1 cellular context compared by ENCODE assay signal in the genomic region with DNA sequence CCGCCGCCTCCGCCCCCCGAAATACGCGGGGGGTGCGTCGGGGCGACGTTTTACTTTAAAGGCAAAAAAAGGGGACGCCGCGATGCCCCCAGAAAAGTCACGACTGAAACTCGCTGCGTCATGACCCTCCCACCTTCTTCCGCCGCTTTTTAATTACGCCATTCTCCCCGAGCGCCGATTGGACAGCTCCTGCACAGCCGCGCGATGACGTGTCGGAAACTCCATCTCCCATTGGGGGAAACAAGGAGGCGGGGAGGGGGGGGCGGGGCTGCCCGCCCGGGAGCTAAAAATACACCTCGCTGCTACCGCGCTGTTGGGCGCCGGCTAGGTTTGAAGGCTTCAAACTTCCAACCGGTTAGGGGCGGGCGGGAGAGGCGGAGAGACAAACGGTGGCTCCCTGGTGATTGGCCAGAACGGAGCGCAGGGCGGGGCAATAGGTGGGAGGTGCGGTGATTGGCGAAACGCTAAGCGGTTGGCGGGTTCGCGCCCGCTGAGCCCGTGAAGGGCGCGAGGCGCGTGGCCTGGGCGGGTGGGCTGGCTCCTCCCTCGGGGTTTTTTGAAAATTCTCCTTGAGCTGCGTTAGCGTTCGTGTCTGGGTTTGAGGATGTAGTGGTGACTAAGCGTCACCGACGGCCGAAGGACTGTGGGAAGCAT.
TF ChIP-seq lines count a peak whose summit lies in the region.

A gene with protein sequence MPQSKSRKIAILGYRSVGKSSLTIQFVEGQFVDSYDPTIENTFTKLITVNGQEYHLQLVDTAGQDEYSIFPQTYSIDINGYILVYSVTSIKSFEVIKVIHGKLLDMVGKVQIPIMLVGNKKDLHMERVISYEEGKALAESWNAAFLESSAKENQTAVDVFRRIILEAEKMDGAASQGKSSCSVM (minus strand): TSS at position 131 of the 654 bp plus-strand sequence. CDS start 384 bp downstream, outside the sequence.

TF ChIP-seq in HepG2, 621 proteins besides CTCF, POLR2A, EP300 and RAD21 (continued from another document and continues in another):
- peak; percentile 62; the same call in 1 of the 2 replicates for TF ChIP-seq ZNF772 (CRISPR knock-in tag; IDR thresholded peaks at IDR 0.05)
- no peak for TF ChIP-seq ZSCAN9 (CRISPR knock-in tag; IDR thresholded peaks at IDR 0.05; ENCODE audit: borderline replicate concordance)
- TF ChIP-seq, protein P1, sequence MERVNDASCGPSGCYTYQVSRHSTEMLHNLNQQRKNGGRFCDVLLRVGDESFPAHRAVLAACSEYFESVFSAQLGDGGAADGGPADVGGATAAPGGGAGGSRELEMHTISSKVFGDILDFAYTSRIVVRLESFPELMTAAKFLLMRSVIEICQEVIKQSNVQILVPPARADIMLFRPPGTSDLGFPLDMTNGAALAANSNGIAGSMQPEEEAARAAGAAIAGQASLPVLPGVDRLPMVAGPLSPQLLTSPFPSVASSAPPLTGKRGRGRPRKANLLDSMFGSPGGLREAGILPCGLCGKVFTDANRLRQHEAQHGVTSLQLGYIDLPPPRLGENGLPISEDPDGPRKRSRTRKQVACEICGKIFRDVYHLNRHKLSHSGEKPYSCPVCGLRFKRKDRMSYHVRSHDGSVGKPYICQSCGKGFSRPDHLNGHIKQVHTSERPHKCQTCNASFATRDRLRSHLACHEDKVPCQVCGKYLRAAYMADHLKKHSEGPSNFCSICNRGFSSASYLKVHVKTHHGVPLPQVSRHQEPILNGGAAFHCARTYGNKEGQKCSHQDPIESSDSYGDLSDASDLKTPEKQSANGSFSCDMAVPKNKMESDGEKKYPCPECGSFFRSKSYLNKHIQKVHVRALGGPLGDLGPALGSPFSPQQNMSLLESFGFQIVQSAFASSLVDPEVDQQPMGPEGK (CRISPR knock-in tag; IDR thresholded peaks at IDR 0.05), result no peak
- TF ChIP-seq, protein P2, sequence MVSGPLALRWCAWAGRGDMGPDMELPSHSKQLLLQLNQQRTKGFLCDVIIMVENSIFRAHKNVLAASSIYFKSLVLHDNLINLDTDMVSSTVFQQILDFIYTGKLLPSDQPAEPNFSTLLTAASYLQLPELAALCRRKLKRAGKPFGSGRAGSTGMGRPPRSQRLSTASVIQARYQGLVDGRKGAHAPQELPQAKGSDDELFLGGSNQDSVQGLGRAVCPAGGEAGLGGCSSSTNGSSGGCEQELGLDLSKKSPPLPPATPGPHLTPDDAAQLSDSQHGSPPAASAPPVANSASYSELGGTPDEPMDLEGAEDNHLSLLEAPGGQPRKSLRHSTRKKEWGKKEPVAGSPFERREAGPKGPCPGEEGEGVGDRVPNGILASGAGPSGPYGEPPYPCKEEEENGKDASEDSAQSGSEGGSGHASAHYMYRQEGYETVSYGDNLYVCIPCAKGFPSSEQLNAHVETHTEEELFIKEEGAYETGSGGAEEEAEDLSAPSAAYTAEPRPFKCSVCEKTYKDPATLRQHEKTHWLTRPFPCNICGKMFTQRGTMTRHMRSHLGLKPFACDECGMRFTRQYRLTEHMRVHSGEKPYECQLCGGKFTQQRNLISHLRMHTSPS (CRISPR knock-in tag; IDR thresholded peaks at IDR 0.05; ENCODE audit: low read depth), result no peak
- no peak for TF ChIP-seq HIVEP1 (CRISPR knock-in tag; IDR thresholded peaks at IDR 0.05)
- peak; percentile 80 for TF ChIP-seq NFYC (CRISPR knock-in tag; IDR thresholded peaks at IDR 0.05)
- no peak for TF ChIP-seq KDM4B (CRISPR knock-in tag; IDR thresholded peaks at IDR 0.05)
- TF ChIP-seq, protein P3, sequence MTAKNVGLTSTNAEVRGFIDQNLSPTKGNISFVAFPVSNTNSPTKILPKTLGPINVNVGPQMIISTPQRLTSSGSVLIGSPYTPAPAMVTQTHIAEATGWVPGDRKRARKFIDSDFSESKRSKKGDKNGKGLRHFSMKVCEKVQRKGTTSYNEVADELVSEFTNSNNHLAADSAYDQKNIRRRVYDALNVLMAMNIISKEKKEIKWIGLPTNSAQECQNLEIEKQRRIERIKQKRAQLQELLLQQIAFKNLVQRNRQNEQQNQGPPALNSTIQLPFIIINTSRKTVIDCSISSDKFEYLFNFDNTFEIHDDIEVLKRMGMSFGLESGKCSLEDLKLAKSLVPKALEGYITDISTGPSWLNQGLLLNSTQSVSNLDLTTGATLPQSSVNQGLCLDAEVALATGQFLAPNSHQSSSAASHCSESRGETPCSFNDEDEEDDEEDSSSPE (CRISPR knock-in tag; IDR thresholded peaks at IDR 0.05), result peak; percentile 61
- TF ChIP-seq MIER2 (CRISPR knock-in tag; IDR thresholded peaks at IDR 0.05), result no peak
- TF ChIP-seq, protein P4, sequence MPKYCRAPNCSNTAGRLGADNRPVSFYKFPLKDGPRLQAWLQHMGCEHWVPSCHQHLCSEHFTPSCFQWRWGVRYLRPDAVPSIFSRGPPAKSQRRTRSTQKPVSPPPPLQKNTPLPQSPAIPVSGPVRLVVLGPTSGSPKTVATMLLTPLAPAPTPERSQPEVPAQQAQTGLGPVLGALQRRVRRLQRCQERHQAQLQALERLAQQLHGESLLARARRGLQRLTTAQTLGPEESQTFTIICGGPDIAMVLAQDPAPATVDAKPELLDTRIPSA (CRISPR knock-in tag; IDR thresholded peaks at IDR 0.05; ENCODE audit: borderline replicate concordance), result no peak
- TF ChIP-seq, protein P5, sequence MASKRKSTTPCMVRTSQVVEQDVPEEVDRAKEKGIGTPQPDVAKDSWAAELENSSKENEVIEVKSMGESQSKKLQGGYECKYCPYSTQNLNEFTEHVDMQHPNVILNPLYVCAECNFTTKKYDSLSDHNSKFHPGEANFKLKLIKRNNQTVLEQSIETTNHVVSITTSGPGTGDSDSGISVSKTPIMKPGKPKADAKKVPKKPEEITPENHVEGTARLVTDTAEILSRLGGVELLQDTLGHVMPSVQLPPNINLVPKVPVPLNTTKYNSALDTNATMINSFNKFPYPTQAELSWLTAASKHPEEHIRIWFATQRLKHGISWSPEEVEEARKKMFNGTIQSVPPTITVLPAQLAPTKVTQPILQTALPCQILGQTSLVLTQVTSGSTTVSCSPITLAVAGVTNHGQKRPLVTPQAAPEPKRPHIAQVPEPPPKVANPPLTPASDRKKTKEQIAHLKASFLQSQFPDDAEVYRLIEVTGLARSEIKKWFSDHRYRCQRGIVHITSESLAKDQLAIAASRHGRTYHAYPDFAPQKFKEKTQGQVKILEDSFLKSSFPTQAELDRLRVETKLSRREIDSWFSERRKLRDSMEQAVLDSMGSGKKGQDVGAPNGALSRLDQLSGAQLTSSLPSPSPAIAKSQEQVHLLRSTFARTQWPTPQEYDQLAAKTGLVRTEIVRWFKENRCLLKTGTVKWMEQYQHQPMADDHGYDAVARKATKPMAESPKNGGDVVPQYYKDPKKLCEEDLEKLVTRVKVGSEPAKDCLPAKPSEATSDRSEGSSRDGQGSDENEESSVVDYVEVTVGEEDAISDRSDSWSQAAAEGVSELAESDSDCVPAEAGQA (IDR thresholded peaks at IDR 0.05; ENCODE audit: low read depth), result peak; percentile 71
- TF ChIP-seq, protein P5 (CRISPR knock-in tag; IDR thresholded peaks at IDR 0.05; ENCODE audit: borderline replicate concordance), result no peak
- TF ChIP-seq ZNF430 (CRISPR knock-in tag; IDR thresholded peaks at IDR 0.05), result no peak
- TF ChIP-seq SIX1 (CRISPR knock-in tag; IDR thresholded peaks at IDR 0.05; ENCODE audit: borderline replicate concordance), result no peak
- TF ChIP-seq, protein P6, sequence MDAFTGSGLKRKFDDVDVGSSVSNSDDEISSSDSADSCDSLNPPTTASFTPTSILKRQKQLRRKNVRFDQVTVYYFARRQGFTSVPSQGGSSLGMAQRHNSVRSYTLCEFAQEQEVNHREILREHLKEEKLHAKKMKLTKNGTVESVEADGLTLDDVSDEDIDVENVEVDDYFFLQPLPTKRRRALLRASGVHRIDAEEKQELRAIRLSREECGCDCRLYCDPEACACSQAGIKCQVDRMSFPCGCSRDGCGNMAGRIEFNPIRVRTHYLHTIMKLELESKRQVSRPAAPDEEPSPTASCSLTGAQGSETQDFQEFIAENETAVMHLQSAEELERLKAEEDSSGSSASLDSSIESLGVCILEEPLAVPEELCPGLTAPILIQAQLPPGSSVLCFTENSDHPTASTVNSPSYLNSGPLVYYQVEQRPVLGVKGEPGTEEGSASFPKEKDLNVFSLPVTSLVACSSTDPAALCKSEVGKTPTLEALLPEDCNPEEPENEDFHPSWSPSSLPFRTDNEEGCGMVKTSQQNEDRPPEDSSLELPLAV (CRISPR knock-in tag; conservative IDR thresholded peaks at IDR 0.05; ENCODE audit: low read depth), result no peak
- TF ChIP-seq EZH2 (conservative IDR thresholded peaks at IDR 0.05; ENCODE audit: low read depth, low read length), result no peak
- TF ChIP-seq, protein P7, sequence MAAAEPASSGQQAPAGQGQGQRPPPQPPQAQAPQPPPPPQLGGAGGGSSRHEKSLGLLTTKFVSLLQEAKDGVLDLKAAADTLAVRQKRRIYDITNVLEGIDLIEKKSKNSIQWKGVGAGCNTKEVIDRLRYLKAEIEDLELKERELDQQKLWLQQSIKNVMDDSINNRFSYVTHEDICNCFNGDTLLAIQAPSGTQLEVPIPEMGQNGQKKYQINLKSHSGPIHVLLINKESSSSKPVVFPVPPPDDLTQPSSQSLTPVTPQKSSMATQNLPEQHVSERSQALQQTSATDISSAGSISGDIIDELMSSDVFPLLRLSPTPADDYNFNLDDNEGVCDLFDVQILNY (CRISPR knock-in tag; conservative IDR thresholded peaks at IDR 0.05), result peak; percentile 69
- no peak for TF ChIP-seq ZNF883 (CRISPR knock-in tag; IDR thresholded peaks at IDR 0.05; ENCODE audit: not compliant biosample characterization)
- TF ChIP-seq SMYD3 (CRISPR knock-in tag; IDR thresholded peaks at IDR 0.05), result no peak
- no peak for TF ChIP-seq TMF1 (CRISPR knock-in tag; IDR thresholded peaks at IDR 0.05; ENCODE audit: low read depth)
- no peak for TF ChIP-seq ZNF143 (CRISPR knock-in tag; IDR thresholded peaks at IDR 0.05)
- TF ChIP-seq MTA1 (CRISPR knock-in tag; IDR thresholded peaks at IDR 0.05; ENCODE audit: borderline replicate concordance), result no peak
- no peak for TF ChIP-seq TAF15 (IDR thresholded peaks at IDR 0.05; ENCODE audit: low read depth, low read length, poor library complexity, severe bottlenecking)
- no peak for TF ChIP-seq NKX3-1 (CRISPR knock-in tag; IDR thresholded peaks at IDR 0.05)
- TF ChIP-seq SMAD1 (CRISPR knock-in tag; IDR thresholded peaks at IDR 0.05; ENCODE audit: borderline replicate concordance, low read depth), result no peak
- TF ChIP-seq, protein P8, sequence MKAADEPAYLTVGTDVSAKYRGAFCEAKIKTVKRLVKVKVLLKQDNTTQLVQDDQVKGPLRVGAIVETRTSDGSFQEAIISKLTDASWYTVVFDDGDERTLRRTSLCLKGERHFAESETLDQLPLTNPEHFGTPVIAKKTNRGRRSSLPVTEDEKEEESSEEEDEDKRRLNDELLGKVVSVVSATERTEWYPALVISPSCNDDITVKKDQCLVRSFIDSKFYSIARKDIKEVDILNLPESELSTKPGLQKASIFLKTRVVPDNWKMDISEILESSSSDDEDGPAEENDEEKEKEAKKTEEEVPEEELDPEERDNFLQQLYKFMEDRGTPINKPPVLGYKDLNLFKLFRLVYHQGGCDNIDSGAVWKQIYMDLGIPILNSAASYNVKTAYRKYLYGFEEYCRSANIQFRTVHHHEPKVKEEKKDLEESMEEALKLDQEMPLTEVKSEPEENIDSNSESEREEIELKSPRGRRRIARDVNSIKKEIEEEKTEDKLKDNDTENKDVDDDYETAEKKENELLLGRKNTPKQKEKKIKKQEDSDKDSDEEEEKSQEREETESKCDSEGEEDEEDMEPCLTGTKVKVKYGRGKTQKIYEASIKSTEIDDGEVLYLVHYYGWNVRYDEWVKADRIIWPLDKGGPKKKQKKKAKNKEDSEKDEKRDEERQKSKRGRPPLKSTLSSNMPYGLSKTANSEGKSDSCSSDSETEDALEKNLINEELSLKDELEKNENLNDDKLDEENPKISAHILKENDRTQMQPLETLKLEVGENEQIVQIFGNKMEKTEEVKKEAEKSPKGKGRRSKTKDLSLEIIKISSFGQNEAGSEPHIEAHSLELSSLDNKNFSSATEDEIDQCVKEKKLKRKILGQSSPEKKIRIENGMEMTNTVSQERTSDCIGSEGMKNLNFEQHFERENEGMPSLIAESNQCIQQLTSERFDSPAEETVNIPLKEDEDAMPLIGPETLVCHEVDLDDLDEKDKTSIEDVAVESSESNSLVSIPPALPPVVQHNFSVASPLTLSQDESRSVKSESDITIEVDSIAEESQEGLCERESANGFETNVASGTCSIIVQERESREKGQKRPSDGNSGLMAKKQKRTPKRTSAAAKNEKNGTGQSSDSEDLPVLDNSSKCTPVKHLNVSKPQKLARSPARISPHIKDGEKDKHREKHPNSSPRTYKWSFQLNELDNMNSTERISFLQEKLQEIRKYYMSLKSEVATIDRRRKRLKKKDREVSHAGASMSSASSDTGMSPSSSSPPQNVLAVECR (CRISPR knock-in tag; IDR thresholded peaks at IDR 0.05; ENCODE audit: borderline replicate concordance), result peak; percentile 55; the same call in 1 of the 2 replicates
- TF ChIP-seq RXRB (CRISPR knock-in tag; IDR thresholded peaks at IDR 0.05; ENCODE audit: borderline replicate concordance), result 0 out of 2 replicates have a peak, but pooled peaks have one; percentile 10
- TF ChIP-seq, protein P9, sequence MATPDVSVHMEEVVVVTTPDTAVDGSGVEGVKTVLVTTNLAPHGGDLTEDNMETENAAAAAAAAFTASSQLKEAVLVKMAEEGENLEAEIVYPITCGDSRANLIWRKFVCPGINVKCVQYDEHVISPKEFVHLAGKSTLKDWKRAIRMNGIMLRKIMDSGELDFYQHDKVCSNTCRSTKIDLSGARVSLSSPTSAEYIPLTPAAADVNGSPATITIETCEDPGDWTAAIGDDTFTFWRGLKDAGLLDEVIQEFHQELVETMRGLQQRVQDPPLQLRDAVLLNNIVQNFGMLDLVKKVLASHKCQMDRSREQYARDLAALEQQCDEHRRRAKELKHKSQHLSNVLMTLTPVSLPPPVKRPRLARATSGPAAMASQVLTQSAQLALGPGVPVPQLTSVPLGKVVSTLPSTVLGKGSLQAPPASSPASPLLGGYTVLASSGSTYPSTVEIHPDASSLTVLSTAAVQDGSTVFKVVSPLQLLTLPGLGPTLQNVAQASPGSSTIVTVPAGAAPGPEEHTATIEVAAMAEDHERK (CRISPR knock-in tag; IDR thresholded peaks at IDR 0.05; ENCODE audit: low read depth), result no peak
- TF ChIP-seq, protein P10, sequence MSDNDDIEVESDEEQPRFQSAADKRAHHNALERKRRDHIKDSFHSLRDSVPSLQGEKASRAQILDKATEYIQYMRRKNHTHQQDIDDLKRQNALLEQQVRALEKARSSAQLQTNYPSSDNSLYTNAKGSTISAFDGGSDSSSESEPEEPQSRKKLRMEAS (IDR thresholded peaks at IDR 0.05), result peak; percentile 82
- no peak for TF ChIP-seq ZNF7 (CRISPR knock-in tag; IDR thresholded peaks at IDR 0.05)
- peak; percentile 19; the same call in 1 of the 2 replicates for TF ChIP-seq DMAP1 (CRISPR knock-in tag; IDR thresholded peaks at IDR 0.05)
- TF ChIP-seq PHF21A (CRISPR knock-in tag; IDR thresholded peaks at IDR 0.05), result no peak
